In genomic region chr5:175842947-175843793, GRCh38 we compare ENCODE assay signal across 1 cellular context.
TF ChIP-seq lines count a peak whose summit lies in the region.

No MANE protein-coding gene starts in this region.

TF ChIP-seq in GM23338, 12 proteins besides CTCF, POLR2A, EP300 and RAD21:
- no peak for TF ChIP-seq ZNF462 (CRISPR knock-in tag; IDR thresholded peaks at IDR 0.05)
- TF ChIP-seq EZH2 (IDR thresholded peaks at IDR 0.05; ENCODE audit: low read depth, unreplicated experiment): no peak
- no peak for TF ChIP-seq ZNF114 (CRISPR knock-in tag; IDR thresholded peaks at IDR 0.05)
- no peak for TF ChIP-seq POLR2AphosphoS5 (IDR thresholded peaks at IDR 0.05; ENCODE audit: low read depth)
- TF ChIP-seq EZH2phosphoT487 (IDR thresholded peaks at IDR 0.05; ENCODE audit: unreplicated experiment): no peak
- no peak for TF ChIP-seq CREB1 (CRISPR knock-in tag; IDR thresholded peaks at IDR 0.05; ENCODE audit: low read depth)
- no peak for TF ChIP-seq NANOG (IDR thresholded peaks at IDR 0.05; ENCODE audit: borderline replicate concordance)
- no peak for TF ChIP-seq ZNF331 (CRISPR knock-in tag; IDR thresholded peaks at IDR 0.05; ENCODE audit: low read depth)
- no peak for TF ChIP-seq STAT1 (IDR thresholded peaks at IDR 0.05; ENCODE audit: unreplicated experiment)
- TF ChIP-seq REST (IDR thresholded peaks at IDR 0.05; ENCODE audit: unreplicated experiment): no peak
